In the genomic region with DNA sequence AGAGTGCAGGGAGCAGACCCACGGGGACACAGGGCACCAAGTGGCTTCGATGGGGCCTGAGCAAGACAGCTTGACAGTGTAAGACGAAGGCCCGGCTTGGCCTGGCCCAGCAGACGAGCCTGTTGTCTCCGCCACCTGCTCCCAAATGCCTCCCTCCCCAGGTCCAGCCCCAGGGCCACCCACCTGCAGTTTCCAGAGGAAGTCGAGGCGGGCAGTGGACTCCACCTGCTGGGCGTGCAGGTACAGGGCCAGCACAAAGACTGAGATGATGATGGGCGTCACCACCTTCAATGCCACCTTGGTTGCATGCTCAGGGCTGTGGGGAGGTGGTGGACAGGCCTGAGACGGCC, we compare ENCODE assay signal across 20 cellular contexts.
"Had no signal": no experiment of that assay in that cellular context is flagged by ENCODE, and none has a peak within 500 bp of the region (broad histone marks: within the 10 kb centered on the region; RNA-seq: fewer than 3 reads in every experiment).

No MANE protein-coding gene starts in this region.

- H3K4me3 Mint-ChIP-seq: nephron progenitor cell had no signal

- DNase-seq: effector memory CD4-positive, alpha-beta T cell; hippocampal formation; kidney glomerular epithelial cell; mesenchymal stem cell; naive B cell; nephron progenitor cell; small intestine; stimulated activated CD4-positive, alpha-beta T cell treated with anti-CD3 and anti-CD28 coated beads, Interleukin-2, amount 100 ng/mL, for 48 hours; stomach; substantia nigra; transverse colon had no signal

- FAIRE-seq: endometrium, frontal cortex, islet of Langerhans, small intestine had no signal

- H3K9me3 Mint-ChIP-seq: naive B cell had no signal

- ATAC-seq: esophagus mucosa had no signal

- H3K4me1 Mint-ChIP-seq: naive B cell, nephron progenitor cell had no signal

- H3K27me3 ChIP-seq: heart left ventricle, neutrophil, right atrium auricular region, transverse colon had no signal

- H3K27ac Mint-ChIP-seq: nephron progenitor cell had no signal

- H3K9me3 ChIP-seq: heart left ventricle, neutrophil, right atrium auricular region, stomach, thoracic aorta, transverse colon had no signal

- H3K36me3 Mint-ChIP-seq: naive B cell had no signal

- H3K4me1 ChIP-seq: right atrium auricular region, stomach, transverse colon had no signal

- H3K36me3 ChIP-seq: neutrophil, transverse colon had no signal

- H3K4me3 ChIP-seq: heart left ventricle, lung, right atrium auricular region, stomach, thoracic aorta, transverse colon had no signal

- H3K27ac ChIP-seq: heart left ventricle, neutrophil, right atrium auricular region, stomach, thoracic aorta, transverse colon had no signal
